7 cellular contexts compared by ENCODE assay signal in genomic region chr18:23515911-23516546, GRCh38. TPM values are rescaled to one million over a fixed set of nuclear protein-coding genes. Genes with fewer than 3 reads are reported as not detected.
A peak's percentile ranks its signal among the peaks of the same experiment; 100 is the strongest.
DNase-seq lines count a peak whose midpoint lies in the region; ATAC-seq, FAIRE-seq and TF ChIP-seq lines count a peak whose summit lies in the region.

No MANE protein-coding gene starts in this region.

- peaks cover 73% of the 10 kb centered on the region for H3K36me3 ChIP-seq in K562 (ENCODE audit: control insufficient read depth, insufficient read depth, low read length)

- H3K4me1 ChIP-seq in K562 (replicated peaks in 1 of 2; ENCODE audit: control insufficient read depth in 2 of 2, insufficient read depth in 2 of 2, low read length in 2 of 2): no peaks in the 10 kb centered on the region; a peak in 1 of 5 replicates

- H3K9ac ChIP-seq in K562 (ENCODE audit: insufficient read depth in 1 of 2, low read depth in 2 of 2, low read length in 2 of 2): no peak overlapping the region

- POLR2A ChIA-PET in K562 (lab: Yijun Ruan, JAX): interaction anchor here (0.6 to 1.3 kb wide), 6 partner anchors 8 to 175 kb away, joined by 3 to 5 read pairs (median 4); partner anchors contain the start of gene RMC1

- no TSS peak for BruUV-seq in K562 (replicated peaks; lab: Mats Ljungman, UMichigan)

- H3K4me3 ChIP-seq in K562: no peak overlapping the region

- no peaks in the 10 kb centered on the region for H3K9me1 ChIP-seq in K562 (ENCODE audit: control insufficient read depth, insufficient read depth, low read length)

- no peak overlapping the region for H3K4me2 ChIP-seq in K562 (ENCODE audit: insufficient read depth, low read length)

- in situ Hi-C loops in K562 (cut with MboI): loop anchor here (5.0 kb wide), 1 partner anchor 71 kb away; the partner anchor contains the start of gene NPC1

- peak; percentile 98 for FAIRE-seq in K562 (lab: Jason Lieb, UNC)

- H3K27me3 ChIP-seq in K562 (ENCODE audit: control insufficient read depth in 2 of 2, insufficient read depth in 2 of 2, low read length in 2 of 2): no peaks in the 10 kb centered on the region

- DNase-seq in NCI-H2081 treated with DMSO at 0.1 percent for 48 hours (lab: John Stamatoyannopoulos, UW): peak; percentile 20
- DNase-seq in UCSD-AML1 (lab: John Stamatoyannopoulos, UW; ENCODE audit: unreplicated experiment): peak; percentile 52
- peak; percentile 78 to 90 (median 80) for DNase-seq in K562 (ENCODE audit: extremely low read depth in 1 of 4, low spot score in 3 of 4)
- DNase-seq in iPS DF 4.7 (ENCODE audit: extremely low read depth, low spot score): peak; percentile 68
- peak; percentile 61 for DNase-seq in stimulated activated CD4-positive, alpha-beta T cell treated with anti-CD3 and anti-CD28 coated beads, Interleukin-12 subunit alpha, Interleukin-12 subunit beta, amount 100 ng/mL, for 4 hours

- TF ChIP-seq EP300 in K562 (IDR thresholded peaks at IDR 0.05; ENCODE audit: low read length): no peak

- intact Hi-C loops in K562 (cut with micrococcal nuclease): loop anchor here (1.0 kb wide), 2 partner anchors 70 to 187 kb away; partner anchors contain the start of gene NPC1

- no peak overlapping the region for H3K27ac ChIP-seq in K562 (ENCODE audit: extremely low read depth, low read depth, low read length)

- H4K20me1 ChIP-seq in K562 (replicated peaks; ENCODE audit: control insufficient read depth, insufficient read depth, low read length): no peaks in the 10 kb centered on the region

- WGBS in K562 (ENCODE audit: insufficient coverage, low coverage, missing lambda C conversion rate): 35% methylated on average over 17 of the region's 17 CpGs

- no peaks in the 10 kb centered on the region for H3K9me3 ChIP-seq in K562 (replicated peaks; ENCODE audit: control insufficient read depth, insufficient read depth, low read depth, low read length)

- peak overlapping the region; percentile 17; the same call in 1 of the 2 replicates for H2AFZ ChIP-seq in K562 (ENCODE audit: low read depth, low read length)

- ATAC-seq in GM18505 (IDR thresholded peaks at IDR 0.05; ENCODE audit: unreplicated experiment) (peak; percentile 71), HG02870 (IDR thresholded peaks at IDR 0.05; ENCODE audit: unreplicated experiment) (peak; percentile 91), K562 (peak; percentile 100)

- TF ChIP-seq POLR2A in GM18505 (IDR thresholded peaks at IDR 0.05; ENCODE audit: borderline replicate concordance, extremely low read depth, insufficient read depth, insufficient read length): no peak
- TF ChIP-seq POLR2A in K562 (conservative IDR thresholded peaks at IDR 0.05): no peak

- TF ChIP-seq CTCF in K562 (IDR thresholded peaks at IDR 0.05 in 2 of 3, conservative IDR thresholded peaks at IDR 0.05 in 1 of 3; ENCODE audit: insufficient read depth in 2 of 3, low read depth in 1 of 3, low read length in 3 of 3): peak; percentile 92 to 99 (median 93)

- CTCF ChIA-PET in K562 (lab: Yijun Ruan, JAX; ENCODE audit: low intra/inter-chr PET ratio): interaction anchor here (0.9 to 3.0 kb wide), 2 partner anchors 70 to 77 kb away, joined by 3 to 24 read pairs; partner anchors contain the start of gene NPC1

- H3K79me2 ChIP-seq in K562 (ENCODE audit: control insufficient read depth, insufficient read depth, low read length): no peaks in the 10 kb centered on the region

- peak; percentile 83 to 90 for TF ChIP-seq RAD21 in K562 (CRISPR knock-in tag; conservative IDR thresholded peaks at IDR 0.05 in 1 of 2, IDR thresholded peaks at IDR 0.05 in 1 of 2)

TF ChIP-seq in K562, 482 proteins besides CTCF, POLR2A, EP300 and RAD21 (continues in another document):
- TF ChIP-seq ZNF12 (CRISPR knock-in tag; IDR thresholded peaks at IDR 0.05): 0 out of 2 replicates have a peak, but pooled peaks have one; percentile 22
- TF ChIP-seq DIDO1 (tag; IDR thresholded peaks at IDR 0.05; ENCODE audit: low read depth): no peak
- no peak for TF ChIP-seq TEAD2 (tag; IDR thresholded peaks at IDR 0.05)
- no peak for TF ChIP-seq KDM1A (IDR thresholded peaks at IDR 0.05)
- no peak for TF ChIP-seq KAT2B (IDR thresholded peaks at IDR 0.05; ENCODE audit: low read depth, low read length)
- TF ChIP-seq ZNF274 (IDR thresholded peaks at IDR 0.05; ENCODE audit: borderline replicate concordance, low read depth, low read length): no peak
- TF ChIP-seq TEAD4 (IDR thresholded peaks at IDR 0.05; ENCODE audit: low read length): peak; percentile 17; the same call in 1 of the 2 replicates
- TF ChIP-seq TEAD4 (CRISPR knock-in tag; IDR thresholded peaks at IDR 0.05; ENCODE audit: borderline replicate concordance): no peak
- TF ChIP-seq MAFF (IDR thresholded peaks at IDR 0.05; ENCODE audit: low read length): no peak
- TF ChIP-seq STAG1 (CRISPR knock-in tag; IDR thresholded peaks at IDR 0.05; ENCODE audit: borderline replicate concordance): peak; percentile 39; the same call in 1 of the 2 replicates
- no peak for TF ChIP-seq EHMT2 (IDR thresholded peaks at IDR 0.05)
- TF ChIP-seq MCM5 (IDR thresholded peaks at IDR 0.05; ENCODE audit: low read depth): no peak
- no peak for TF ChIP-seq THAP7 (CRISPR knock-in tag; IDR thresholded peaks at IDR 0.05)
- TF ChIP-seq TBL1XR1 (IDR thresholded peaks at IDR 0.05; ENCODE audit: low read length in 2 of 2): no peak
- no peak for TF ChIP-seq ETV1 (tag; conservative IDR thresholded peaks at IDR 0.05; ENCODE audit: low read depth)
- no peak for TF ChIP-seq CEBPB (tag; IDR thresholded peaks at IDR 0.05)
- TF ChIP-seq HDAC6 (IDR thresholded peaks at IDR 0.05; ENCODE audit: low read depth, low read length): no peak
- TF ChIP-seq ETV5 (CRISPR knock-in tag; IDR thresholded peaks at IDR 0.05; ENCODE audit: low read depth): peak; percentile 72; the same call in 1 of the 2 replicates
- TF ChIP-seq ATF3 (IDR thresholded peaks at IDR 0.05): 0 out of 2 replicates have a peak, but pooled peaks have one; percentile 25
- TF ChIP-seq ATF3 (CRISPR knock-in tag; conservative IDR thresholded peaks at IDR 0.05): no peak
- no peak for TF ChIP-seq HBP1 (CRISPR knock-in tag; IDR thresholded peaks at IDR 0.05)
- TF ChIP-seq MEIS2 (IDR thresholded peaks at IDR 0.05; ENCODE audit: partially characterized antibody): peak; percentile 44
- TF ChIP-seq RNF2 (IDR thresholded peaks at IDR 0.05): no peak

RNA-seq across cellular contexts. Expression of gene RMC1, which starts 12.7 kb away (rescaled TPM):
- 65.5 and 73.0 TPM in 2 replicates for total RNA-seq in K562 (2011; cell fraction: chromatin; rRNA removed; ENCODE audit: low replicate concordance)
- total RNA-seq in K562 (2011; cell fraction: nucleolus; rRNA removed): 31.1 and 40.4 TPM in 2 replicates
- total RNA-seq in K562 (2011; cell fraction: nucleoplasm; rRNA removed): 34.7 and 39.7 TPM in 2 replicates
- total RNA-seq in K562 (2014; rRNA removed): 25.3 and 35.3 TPM in 2 replicates
- 38.6 and 41.6 TPM in 2 replicates for total RNA-seq in K562 (2014; rRNA removed; fragmentation: Illumina TruSeq; extraction: Trizol)
- total RNA-seq in K562 (2015; rRNA removed; fragmentation: Illumina TruSeq; extraction: Trizol): 35.5 and 39.9 TPM in 2 replicates
- 37.1 and 42.1 TPM in 2 replicates for total RNA-seq in K562 (2021)
- 20.3 and 40.1 TPM in 2 replicates for polyA plus RNA-seq in K562 (2011; rRNA removed)
- polyA plus RNA-seq in K562 (2011; cell fraction: cytosol; rRNA removed): 23.3 and 34.9 TPM in 2 replicates
- 66.0 and 76.2 TPM in 2 replicates for polyA plus RNA-seq in K562 (2011; cell fraction: nucleus; rRNA removed)
- polyA plus RNA-seq in K562 (2012): 32.4 and 38.8 TPM in 2 replicates
- polyA plus RNA-seq in K562 (2014; fragmentation: Illumina TruSeq; extraction: Trizol): 39.0 and 42.4 TPM in 2 replicates
- polyA plus RNA-seq in K562 (2014; fragmentation: Nextera tagmentation; extraction: Ambion mirVana): 10 to 100 TPM in 1 of 2 experiments, 1 to 10 TPM in 1; 7.5 to 10.5 TPM
- 31.9 and 32.0 TPM in 2 replicates for polyA plus RNA-seq in K562 (2014; rRNA removed)
- 16.4 and 22.5 TPM in 2 replicates for polyA minus RNA-seq in K562 (2011; rRNA and poly(A)+ RNA removed)
- 16.3 and 19.6 TPM in 2 replicates for polyA minus RNA-seq in K562 (2011; cell fraction: cytosol; rRNA and poly(A)+ RNA removed)
- 17.0 and 21.2 TPM in 2 replicates for polyA minus RNA-seq in K562 (2011; cell fraction: nucleus; rRNA and poly(A)+ RNA removed)

Comparison
In these comparisons a context has a peak if more than half of its experiments do, and no peak if none do; other contexts are left out.
1. DNase-seq: peak in every context shown above with its lines; median percentile 80 in K562; 68 in iPS DF 4.7; 61 in stimulated activated CD4-positive, alpha-beta T cell treated with anti-CD3 and anti-CD28 coated beads, Interleukin-12 subunit alpha, Interleukin-12 subunit beta, amount 100 ng/mL, for 4 hours; 52 in UCSD-AML1; 20 in NCI-H2081 treated with DMSO at 0.1 percent for 48 hours.